In the genomic region with DNA sequence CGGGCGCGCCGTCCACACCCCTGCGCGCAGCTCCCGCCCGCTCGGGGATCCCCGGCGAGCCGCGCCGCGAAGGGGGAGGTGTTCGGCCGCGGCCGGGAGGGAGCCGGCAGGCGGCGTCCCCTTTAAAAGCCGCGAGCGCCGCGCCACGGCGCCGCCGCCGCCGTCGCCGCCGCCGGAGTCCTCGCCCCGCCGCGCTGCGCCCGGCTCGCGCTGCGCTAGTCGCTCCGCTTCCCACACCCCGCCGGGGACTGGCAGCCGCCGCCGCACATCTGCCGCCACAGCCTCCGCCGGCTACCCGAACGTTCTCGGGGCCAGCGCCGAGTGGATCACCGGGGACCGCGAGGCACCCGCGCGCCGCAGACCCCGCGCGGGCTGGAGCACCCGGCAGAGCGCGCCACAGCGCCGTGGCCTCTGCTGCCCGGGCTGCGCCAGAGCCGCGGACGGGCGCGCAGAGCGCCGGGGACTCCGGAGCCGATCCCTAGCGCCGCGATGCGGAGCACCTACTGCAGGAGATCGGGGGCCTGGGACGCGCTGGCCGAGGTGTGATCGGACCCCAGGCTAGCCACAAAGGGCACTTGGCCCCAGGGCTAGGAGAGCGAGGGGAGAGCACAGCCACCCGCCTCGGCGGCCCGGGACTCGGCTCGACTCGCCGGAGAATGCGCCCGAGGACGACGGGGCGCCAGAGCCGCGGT, we compare ENCODE assay signal across 8 cellular contexts. TPM values are rescaled to one million over a fixed set of nuclear protein-coding genes. Genes with fewer than 3 reads are reported as not detected.
A peak's percentile ranks its signal among the peaks of the same experiment; 100 is the strongest.
DNase-seq lines count a peak whose midpoint lies in the region; ATAC-seq, FAIRE-seq and TF ChIP-seq lines count a peak whose summit lies in the region.

A gene (plus strand): TSS at position 151 of the 692 bp plus-strand sequence. CDS start 2,441 bp downstream, outside the sequence.

- no peak for TF ChIP-seq POLR2A in A549 (IDR thresholded peaks at IDR 0.05; ENCODE audit: low read length)

- no peak for TF ChIP-seq RAD21 in A549 (conservative IDR thresholded peaks at IDR 0.05 in 1 of 2, IDR thresholded peaks at IDR 0.05 in 1 of 2)

- H3K9me3 Mint-ChIP-seq in brain: peaks cover 0 to 5% (median 0%) of the 10 kb centered on the region in 5 experiments

- H3K36me3 Mint-ChIP-seq in brain: no peaks in the 10 kb centered on the region

- ATAC-seq in A549: peak; percentile 88 to 89
- peak; percentile 49 for ATAC-seq in HG02938 (IDR thresholded peaks at IDR 0.05; ENCODE audit: unreplicated experiment)
- no peak for ATAC-seq in GM18519 (IDR thresholded peaks at IDR 0.05; ENCODE audit: low FRiP score, unreplicated experiment)

- peaks cover 55% of the 10 kb centered on the region for H3K27me3 ChIP-seq in iPS-20b (ENCODE audit: insufficient read depth, low read length)

- DNase-seq in A549 (ENCODE audit: low read depth in 1 of 2, low spot score in 1 of 2): peak; percentile 29 to 48
- peak; percentile 68 for DNase-seq in GM13977 (ENCODE audit: low spot score)
- peak; percentile 56 for DNase-seq in NCI-H748 treated with DMSO at 0.1 percent for 48 hours (lab: John Stamatoyannopoulos, UW)
- no peak for DNase-seq in renal cortical epithelial cell (ENCODE audit: low read depth)

- H3K9ac ChIP-seq in iPS-20b (ENCODE audit: low read depth, low read length): peak within 1 kb of the TSS; percentile 54; the same call in 1 of the 2 replicates

- CTCF ChIA-PET in A549 (lab: Yijun Ruan, JAX): interaction anchor here (1.4 to 3.3 kb wide), 5 partner anchors 9 to 1158 kb away, joined by 3 to 18 read pairs (median 15); no protein-coding TSS in a partner anchor

- H3K4me1 ChIP-seq in A549 (0 out of 3 replicates have a peak, but pooled peaks cover 6% of the 10 kb centered on the region), iPS-20b (ENCODE audit: insufficient read depth, low read length) (peaks cover 29% of the 10 kb centered on the region)

- H3K4me3 Mint-ChIP-seq in brain: peak within 1 kb of the TSS; percentile 82 to 91 (median 85)

- under 1% methylated on average over 23 of the region's 112 CpGs for WGBS in A549 (ENCODE audit: missing lambda C conversion rate)

- TF ChIP-seq CTCF in A549 (IDR thresholded peaks at IDR 0.05) (peak; percentile 33; the same call in 2 of the 3 replicates), GM13977 (IDR thresholded peaks at IDR 0.05; ENCODE audit: extremely low read depth, insufficient read depth, missing control alignments) (no peak), brain (conservative IDR thresholded peaks at IDR 0.05) (no peak)

- FAIRE-seq in A549 (lab: Jason Lieb, UNC): no peak

- H3K27ac ChIP-seq in A549 (peak within 1 kb of the TSS; percentile 14 to 82; a peak in 5 of 6 replicates), iPS-20b (ENCODE audit: low read length) (no peak within 1 kb of the TSS)

- H3K27me3 Mint-ChIP-seq in brain: peaks cover 68% of the 10 kb centered on the region

- H3K9me3 ChIP-seq in A549: no peaks in the 10 kb centered on the region
- no peaks in the 10 kb centered on the region for H3K9me3 ChIP-seq in iPS-20b (ENCODE audit: insufficient read depth, low read depth, low read length)

- no peak for TF ChIP-seq EP300 in A549 (IDR thresholded peaks at IDR 0.05)

- POLR2A ChIA-PET in A549 (lab: Yijun Ruan, JAX): no interaction called here

- H3K4me1 Mint-ChIP-seq in brain: peaks cover 30% of the 10 kb centered on the region

- H3K27ac Mint-ChIP-seq in brain: peak within 1 kb of the TSS in 1 of 5 experiments; percentile 46

- in situ Hi-C loops in GM13977 (cut with MboI; ENCODE audit: low pct_unique_long_range_greater_than_20kb, low sequenced_read_pairs, unreplicated experiment): no loop called here

- peaks cover 15% of the 10 kb centered on the region for H3K36me3 ChIP-seq in iPS-20b (ENCODE audit: insufficient read depth, low read depth, low read length)

- H3K4me2 ChIP-seq in A549: peak within 1 kb of the TSS; percentile 99

- H3K4me3 ChIP-seq in A549 (peak within 1 kb of the TSS; percentile 67), iPS-20b (ENCODE audit: low read length) (peak within 1 kb of the TSS; percentile 88)

TF ChIP-seq in A549, 52 proteins besides CTCF, POLR2A, EP300 and RAD21:
- TF ChIP-seq SMC3 (IDR thresholded peaks at IDR 0.05) (peak; percentile 16; the same call in 1 of the 3 replicates), PHF8 (IDR thresholded peaks at IDR 0.05; ENCODE audit: borderline replicate concordance, low read depth) (no peak), HDAC2 (IDR thresholded peaks at IDR 0.05) (peak; percentile 73; the same call in 1 of the 2 replicates)
TF ChIP-seq in A549: peak in this region for 2.

RNA-seq across cellular contexts. Expression of the gene that starts here (rescaled TPM):
- 0.23 and 0.42 TPM in 2 replicates for polyA plus RNA-seq in A549 (2011; rRNA removed)
- 0.11 and 0.12 TPM in 2 replicates for polyA plus RNA-seq in A549 (2012; cell fraction: cytosol; rRNA removed)
- 0.07 and 0.10 TPM in 2 replicates for polyA plus RNA-seq in A549 (2012; cell fraction: nucleus; rRNA removed)
- polyA plus RNA-seq in A549 (2017; fragmentation: RNase III; extraction: RNeasy Plus Mini Kit Qiagen cat#74134 plus additional on column Dnase treatment): 0.09 to 0.20 TPM (median 0.19 TPM) in 3 replicates
- 0.24 and 0.41 TPM in 2 replicates for polyA minus RNA-seq in A549 (2011; rRNA and poly(A)+ RNA removed)
- 4.4 TPM for polyA plus RNA-seq in brain (ENCODE audit: insufficient read depth, low read depth, low replicate concordance)
- total RNA-seq in renal cortical epithelial cell: 16.7 and 17.2 TPM in 2 replicates

Comparison
In these comparisons a context has a peak if more than half of its experiments do, and no peak if none do; other contexts are left out.
1. Peak in DNase-seq, ATAC-seq, H3K4me3 ChIP-seq, H3K27ac ChIP-seq and H3K4me2 ChIP-seq in A549; RNA of the gene not detected or under 1 TPM.